8 cellular contexts compared by ENCODE assay signal in genomic region chr22:32644252-32645100, GRCh38.
DNase-seq lines count a peak whose midpoint lies in the region; ATAC-seq and TF ChIP-seq lines count a peak whose summit lies in the region.

No MANE protein-coding gene starts in this region.

- H3K9me3 ChIP-seq in gastroesophageal sphincter (peaks cover 0 to 15% (median 0%) of the 10 kb centered on the region in 3 donors), sigmoid colon (peaks cover 0 to 10% (median 0%) of the 10 kb centered on the region in 4 donors), BE2C (no peaks in the 10 kb centered on the region)

- TF ChIP-seq POLR2A in gastroesophageal sphincter (IDR thresholded peaks at IDR 0.05) (no peak), sigmoid colon (IDR thresholded peaks at IDR 0.05) (no peak)

- H3K27ac ChIP-seq in gastroesophageal sphincter (peak overlapping the region; percentile 24 to 80 (median 71)), sigmoid colon (peak overlapping the region; percentile 44 to 55 (median 52))

- H3K4me1 ChIP-seq in gastroesophageal sphincter: peaks cover 0 to 16% (median 0%) of the 10 kb centered on the region in 3 donors
- no peaks in the 10 kb centered on the region for H3K4me1 ChIP-seq in sigmoid colon
- no peaks in the 10 kb centered on the region for H3K4me1 ChIP-seq in BE2C

- H3K36me3 ChIP-seq in gastroesophageal sphincter (no peaks in the 10 kb centered on the region), sigmoid colon (no peaks in the 10 kb centered on the region), BE2C (no peaks in the 10 kb centered on the region)

- H3K4me3 ChIP-seq in gastroesophageal sphincter: no peak overlapping the region
- no peak overlapping the region for H3K4me3 ChIP-seq in sigmoid colon
- no peak overlapping the region for H3K4me3 ChIP-seq in BE2C (ENCODE audit: low read depth, low read length)

- DNase-seq in Kasumi-1 (lab: John Stamatoyannopoulos, UW): peak; percentile 41 to 50
- peak; percentile 5 for DNase-seq in activated T-cell treated with anti-CD3 and anti-CD28 coated beads for 4 hours
- peak; percentile 83 for DNase-seq in sigmoid colon
- DNase-seq in BE2C: no peak
- DNase-seq in dedifferentiated amniotic fluid mesenchymal stem cell (ENCODE audit: extremely low spot score): no peak
- DNase-seq in midbrain (lab: John Stamatoyannopoulos, UW): no peak

- no peak for TF ChIP-seq CTCF in gastroesophageal sphincter (IDR thresholded peaks at IDR 0.05)
- no peak for TF ChIP-seq CTCF in sigmoid colon (IDR thresholded peaks at IDR 0.05)
- no peak for TF ChIP-seq CTCF in BE2C (IDR thresholded peaks at IDR 0.05; ENCODE audit: low read depth, low read length)

- H3K27me3 ChIP-seq in gastroesophageal sphincter: no peaks in the 10 kb centered on the region
- H3K27me3 ChIP-seq in sigmoid colon: no peaks in the 10 kb centered on the region
- H3K27me3 ChIP-seq in BE2C: no peaks in the 10 kb centered on the region

- ATAC-seq in gastroesophageal sphincter (peak; percentile 89), GM18858 (IDR thresholded peaks at IDR 0.05; ENCODE audit: unreplicated experiment) (no peak)

- intact Hi-C loops in sigmoid colon (cut with DNase I): no loop called here

- WGBS in gastroesophageal sphincter (ENCODE audit: low coverage in 1 of 2), 2 donors: 44 to 47% methylated on average over 9 to 11 of the region's 14 CpGs
- 20 to 28% methylated on average over 14 of the region's 14 CpGs for WGBS in sigmoid colon, 2 donors

- TF ChIP-seq EP300 in gastroesophageal sphincter (IDR thresholded peaks at IDR 0.05) (no peak), sigmoid colon (IDR thresholded peaks at IDR 0.05) (no peak)

Comparison
In these comparisons a context has a peak if more than half of its experiments do, and no peak if none do; other contexts are left out.
1. DNase-seq: peak in Kasumi-1 (2 of 2), activated T-cell treated with anti-CD3 and anti-CD28 coated beads for 4 hours (single experiment) and sigmoid colon (single experiment); none in BE2C (single experiment), dedifferentiated amniotic fluid mesenchymal stem cell (single experiment) and midbrain (single experiment).